Comparison of ENCODE assay signal across 25 cellular contexts in the genomic region with DNA sequence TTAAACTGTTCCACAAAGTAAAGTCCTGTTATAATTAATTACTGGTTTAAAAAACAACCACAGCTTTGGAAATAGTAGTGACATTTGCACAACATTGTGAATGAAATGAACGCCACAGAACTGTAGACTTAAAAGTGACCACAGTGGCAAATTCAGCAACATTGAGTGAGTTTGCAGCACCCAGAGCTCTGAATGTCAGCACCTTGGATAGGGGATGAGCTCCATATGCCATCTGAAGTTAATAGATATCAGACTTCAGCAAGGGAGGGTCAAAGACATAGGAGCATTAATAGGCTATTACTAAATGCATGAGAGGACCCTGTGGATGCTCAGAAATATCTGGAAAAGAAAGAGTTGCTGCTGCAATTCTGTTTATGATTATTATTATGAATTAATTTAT. TPM values are rescaled to one million over a fixed set of nuclear protein-coding genes. Genes with fewer than 3 reads are reported as not detected.
A peak's percentile ranks its signal among the peaks of the same experiment; 100 is the strongest.
DNase-seq lines count a peak whose midpoint lies in the region; ATAC-seq, FAIRE-seq and TF ChIP-seq lines count a peak whose summit lies in the region.
"Had no signal": no experiment of that assay in that cellular context is flagged by ENCODE, and none has a peak within 500 bp of the region (broad histone marks: within the 10 kb centered on the region; RNA-seq: fewer than 3 reads in every experiment).

No MANE protein-coding gene starts in this region.

- TF ChIP-seq POLR2A in NB4 (IDR thresholded peaks at IDR 0.05; ENCODE audit: extremely low read depth, insufficient read length) (no peak), GM12878 (IDR thresholded peaks at IDR 0.05; ENCODE audit: low read depth, low read length) (no peak)

- no peaks in the 10 kb centered on the region for H3K9me2 ChIP-seq in GM23248 (ENCODE audit: insufficient read depth)

- H3K27me3 ChIP-seq in GM23248 (replicated peaks; ENCODE audit: insufficient read depth) (no peaks in the 10 kb centered on the region), GM12878 (replicated peaks in 1 of 2; ENCODE audit: control insufficient read depth in 2 of 2, insufficient read depth in 2 of 2, low read length in 1 of 2) (no peaks in the 10 kb centered on the region), smooth muscle cell (ENCODE audit: low read depth) (no peaks in the 10 kb centered on the region)
- H3K27me3 ChIP-seq: BE2C had no signal

- POLR2A ChIA-PET in GM12878 (lab: Charles Lee), result no interaction called here

- no peak overlapping the region for H3K9ac ChIP-seq in GM23248
- no peak overlapping the region for H3K9ac ChIP-seq in GM12878 (ENCODE audit: control insufficient read depth, insufficient read depth, low read length)
- H3K9ac ChIP-seq in smooth muscle cell (ENCODE audit: low read depth), result no peak overlapping the region

- TF ChIP-seq EP300 in GM12878 (IDR thresholded peaks at IDR 0.05; ENCODE audit: borderline replicate concordance in 1 of 2, control insufficient read depth in 1 of 2, low read depth in 2 of 2, low read length in 2 of 2), result no peak

- H3K4me3 ChIP-seq in GM23248 (no peak overlapping the region), NB4 (ENCODE audit: low read depth, low read length) (no peak overlapping the region), GM12878 (no peak overlapping the region), smooth muscle cell (no peak overlapping the region)

- H3K27ac ChIP-seq in GM23248 (no peak overlapping the region), GM12878 (ENCODE audit: control insufficient read depth, insufficient read depth) (no peak overlapping the region), smooth muscle cell (ENCODE audit: low read depth) (no peak overlapping the region)
- H3K27ac ChIP-seq: HL-60 had no signal

- intact Hi-C loops in GM12878 (cut with micrococcal nuclease; ENCODE audit: unreplicated experiment), result no loop called here

- no peaks in the 10 kb centered on the region for H4K20me1 ChIP-seq in GM23248 (ENCODE audit: insufficient read depth)
- no peaks in the 10 kb centered on the region for H4K20me1 ChIP-seq in GM12878 (ENCODE audit: control insufficient read depth, insufficient read depth)
- H4K20me1 ChIP-seq in smooth muscle cell (ENCODE audit: low read depth), result no peaks in the 10 kb centered on the region

- H3F3A ChIP-seq in GM23248 (ENCODE audit: insufficient read depth), result no peaks in the 10 kb centered on the region
- no peaks in the 10 kb centered on the region for H3F3A ChIP-seq in smooth muscle cell (ENCODE audit: low read depth)

- CTCF ChIA-PET in GM12878 (lab: Yijun Ruan, JAX), result no interaction called here

- H3K4me1 ChIP-seq in GM23248 (ENCODE audit: insufficient read depth) (no peaks in the 10 kb centered on the region), GM12878 (ENCODE audit: control insufficient read depth, insufficient read depth, low read length) (no peaks in the 10 kb centered on the region), smooth muscle cell (ENCODE audit: low read depth) (no peaks in the 10 kb centered on the region)
- H3K4me1 ChIP-seq: BE2C had no signal

- BruUV-seq in GM12878 (replicated peaks; lab: Mats Ljungman, UMichigan), result no TSS peak

- SMC1A ChIA-PET in GM12878 (lab: Charles Lee; ENCODE audit: uncharacterized antibody, unreplicated experiment), result interaction anchor here (1.4 kb wide), 1 partner anchor 9 kb away, joined by 7 read pairs; no protein-coding TSS in a partner anchor

- H3K79me2 ChIP-seq in GM23248 (ENCODE audit: insufficient read depth), result no peaks in the 10 kb centered on the region
- no peaks in the 10 kb centered on the region for H3K79me2 ChIP-seq in GM12878 (ENCODE audit: control insufficient read depth, insufficient read depth, low read length)
- no peaks in the 10 kb centered on the region for H3K79me2 ChIP-seq in smooth muscle cell (ENCODE audit: low read depth)

- H2AFZ ChIP-seq in GM23248 (no peak overlapping the region), GM12878 (ENCODE audit: control insufficient read depth, low read depth, low read length) (no peak overlapping the region), smooth muscle cell (ENCODE audit: low read depth) (no peak overlapping the region)

- ATAC-seq in GM12878, result no peak
- ATAC-seq in GM18868 (IDR thresholded peaks at IDR 0.05; ENCODE audit: unreplicated experiment), result no peak
- no peak for ATAC-seq in HG03108 (IDR thresholded peaks at IDR 0.05; ENCODE audit: unreplicated experiment)
- ATAC-seq in HG03439 (IDR thresholded peaks at IDR 0.05; ENCODE audit: unreplicated experiment), result no peak

- 25 to 32% methylated on average over 1 of the region's 1 CpG for WGBS in GM23248 (ENCODE audit: low coverage in 1 of 2, low lambda C conversion rate in 2 of 2, missing lambda C conversion rate in 2 of 2), 2 experiments
- WGBS in GM12878 (ENCODE audit: insufficient coverage, insufficient replicate concordance, low lambda C conversion rate, missing lambda C conversion rate), result 0% methylated on average over 1 of the region's 1 CpG
- WGBS in smooth muscle cell (ENCODE audit: low lambda C conversion rate), result 88% methylated on average over 1 of the region's 1 CpG

- no peak for TF ChIP-seq CTCF in NB4 (IDR thresholded peaks at IDR 0.05; ENCODE audit: low read depth, low read length)
- no peak for TF ChIP-seq CTCF in GM12878 (IDR thresholded peaks at IDR 0.05 in 2 of 3, conservative IDR thresholded peaks at IDR 0.05 in 1 of 3; ENCODE audit: control insufficient read depth in 2 of 3, extremely low read depth in 1 of 3, insufficient read depth in 1 of 3, low read depth in 3 of 3, low read length in 3 of 3)
- no peak for TF ChIP-seq CTCF in smooth muscle cell (IDR thresholded peaks at IDR 0.05; ENCODE audit: borderline replicate concordance, insufficient read depth, poor library complexity, severe bottlenecking)

- no peak for TF ChIP-seq RAD21 in GM12878 (IDR thresholded peaks at IDR 0.05; ENCODE audit: insufficient read depth, low read depth, low read length)

- no peaks in the 10 kb centered on the region for H3K36me3 ChIP-seq in GM23248 (ENCODE audit: low read depth)
- H3K36me3 ChIP-seq in GM12878 (ENCODE audit: control insufficient read depth in 2 of 2, insufficient read depth in 2 of 2, low read length in 1 of 2), result no peaks in the 10 kb centered on the region
- H3K36me3 ChIP-seq in smooth muscle cell (ENCODE audit: low read depth), result no peaks in the 10 kb centered on the region
- H3K36me3 ChIP-seq: BE2C had no signal

- H3K4me2 ChIP-seq in GM23248 (ENCODE audit: unreplicated experiment), result no peak overlapping the region
- no peak overlapping the region for H3K4me2 ChIP-seq in GM12878 (ENCODE audit: control insufficient read depth, insufficient read depth)
- H3K4me2 ChIP-seq in smooth muscle cell, result no peak overlapping the region

- in situ Hi-C loops in GM23248 (cut with MboI), result no loop called here
- in situ Hi-C loops in GM12878 (cut with MboI), result no loop called here

- H3K9me3 ChIP-seq in GM23248 (ENCODE audit: low read depth) (no peaks in the 10 kb centered on the region), GM12878 (replicated peaks; ENCODE audit: control insufficient read depth, insufficient read depth, low read length) (no peaks in the 10 kb centered on the region), smooth muscle cell (replicated peaks; ENCODE audit: low read depth) (no peaks in the 10 kb centered on the region)
- H3K9me3 ChIP-seq: BE2C had no signal

- FAIRE-seq in GM12878 (lab: Jason Lieb, UNC), result no peak
- FAIRE-seq: A204.1 had no signal

- DNase-seq in GM23248 (peak; percentile 22), NB4 (ENCODE audit: low read depth) (peak; percentile 6), GM12878 (ENCODE audit: low read depth, low spot score) (no peak), myocyte (ENCODE audit: low read depth) (peak; percentile 31), smooth muscle cell (lab: John Stamatoyannopoulos, UW; ENCODE audit: unreplicated experiment) (no peak)
- DNase-seq: BE2C; CD4-positive, CD25-positive, alpha-beta regulatory T cell; COR-L47; DMS 273 treated with DMSO at 0.1 percent for 48 hours; GDM1; GOT3; IMR-90; NCI-H1105 treated with DMSO at 0.1 percent for 48 hours; NCI-H1694; NCI-H748 treated with DMSO at 0.1 percent for 48 hours; OCI-M1; SHP77 treated with DMSO at 0.1 percent for 48 hours had no signal

- RAD21 ChIA-PET in GM12878 (lab: Charles Lee; ENCODE audit: unreplicated experiment), result no interaction called here

TF ChIP-seq in GM12878, 131 proteins besides CTCF, POLR2A, EP300 and RAD21 (continues in another document):
- no peak for TF ChIP-seq STAT3 (IDR thresholded peaks at IDR 0.05; ENCODE audit: low read depth, low read length)

RNA-seq across cellular contexts. Expression of a gene that starts 55.3 kb away (rescaled TPM):
- not detected in 2 replicates for total RNA-seq in GM23248 (2014; rRNA removed; shearing (Covaris generic))
- polyA plus RNA-seq in GM23248 (2016; fragmentation: Nextera tagmentation; extraction: Ambion mirVana) (0.65 TPM in 2 replicates), GM12878 (2011; rRNA removed) (0.20 TPM in 1 of 2 replicates, not detected in the other), GM12878 (2014; fragmentation: Illumina TruSeq; extraction: Trizol) (not detected in 2 replicates), GM12878 (2014; fragmentation: Nextera tagmentation; extraction: Ambion mirVana) (under 1 TPM in 1 of 2 experiments, not detected in 1; 0.03 TPM), GM12878 (2014; rRNA removed) (not detected in 2 replicates), GM12878 (2016; fragmentation: Nextera tagmentation; extraction: Ambion mirVana) (under 1 TPM; 0.13 to 0.23 TPM), smooth muscle cell (0.07 and 0.44 TPM in 2 replicates)
- not detected in 2 replicates for total RNA-seq in GM12878 (2013; cell fraction: nucleolus; rRNA removed)
- total RNA-seq in GM12878 (2014; rRNA removed) (not detected in 2 replicates), GM12878 (2014; rRNA removed; fragmentation: Illumina TruSeq; extraction: Trizol) (not detected in 2 replicates), GM12878 (2021) (not detected in 2 replicates), myocyte (not detected in 2 replicates), smooth muscle cell (0.18 TPM in 1 of 2 replicates, not detected in the other)
- polyA plus RNA-seq in GM12878 (2011; ENCODE audit: low read depth), result 0.14 TPM
- not detected in 2 replicates for polyA plus RNA-seq in GM12878 (2011; cell fraction: cytosol; rRNA removed)
- 0.06 TPM in 1 of 2 replicates, not detected in the other for polyA plus RNA-seq in GM12878 (2011; cell fraction: nucleus; rRNA removed)
- 0.17 and 0.20 TPM in 2 replicates for polyA plus RNA-seq in GM12878 (2012)
- polyA minus RNA-seq in GM12878 (2011; rRNA and poly(A)+ RNA removed), result not detected in 2 replicates
- not detected in 2 replicates for polyA minus RNA-seq in GM12878 (2011; cell fraction: cytosol; rRNA and poly(A)+ RNA removed)
- not detected in 2 replicates for polyA minus RNA-seq in GM12878 (2011; cell fraction: nucleus; rRNA and poly(A)+ RNA removed)
- 0.30 TPM for polyA plus RNA-seq in myocyte (2012)
- total RNA-seq: CD4-positive, CD25-positive, alpha-beta regulatory T cell; HT1080; IMR-90; NCI-H460; RPMI7951 had no signal
- polyA plus RNA-seq: IMR-90 had no signal

Comparison
In these comparisons a context has a peak if more than half of its experiments do, and no peak if none do; other contexts are left out.
1. DNase-seq: peak in GM23248 (single experiment), NB4 (single experiment) and myocyte (single experiment); none in GM12878 (single experiment) and smooth muscle cell (single experiment).